ENCODE assay signal across 29 cellular contexts in genomic region chr14:81982056-81982455, GRCh38.
"Had no signal": no experiment of that assay in that cellular context is flagged by ENCODE, and none has a peak within 500 bp of the region (broad histone marks: within the 10 kb centered on the region; RNA-seq: fewer than 3 reads in every experiment).

No MANE protein-coding gene starts in this region.

- H3K36me3 ChIP-seq: ascending aorta, cardiac muscle cell had no signal

- ATAC-seq: activated CD8-positive, alpha-beta T cell treated with anti-CD3 and anti-CD28 coated beads for 36 hours; activated naive CD8-positive, alpha-beta T cell treated with anti-CD3 and anti-CD28 coated beads, Interleukin-2, amount 50 U/mL, for 24 hours; activated T-cell treated with anti-CD3 and anti-CD28 coated beads, Interleukin-2, amount 50 U/mL, for 4 hours; activated T-cell treated with anti-CD3 and anti-CD28 coated beads, Interleukin-2, amount 50 U/mL, for 72 hours; activated T-helper 17 cell treated with anti-CD3 and anti-CD28 coated beads, Interleukin-2, amount 50 U/mL, for 72 hours had no signal

- H3K4me3 ChIP-seq: ascending aorta, cardiac muscle cell had no signal

- H3K9me3 ChIP-seq: ascending aorta had no signal

- H3K27me3 ChIP-seq: ascending aorta, cardiac muscle cell had no signal

- DNase-seq: activated B cell treated with CpG ODN at 0.5 μM for 24 hours; activated CD4-positive, alpha-beta memory T cell treated with anti-CD3 and anti-CD28 coated beads for 36 hours; activated CD4-positive, alpha-beta T cell treated with anti-CD3 and anti-CD28 coated beads for 4 hours; activated CD4-positive, alpha-beta T cell treated with anti-CD3 and anti-CD28 coated beads, Interleukin-2, amount 10 ng/mL, durations not matched to agents 24 days and 14 days; activated CD4-positive, alpha-beta T cell treated with anti-CD3 and anti-CD28 coated beads, Interleukin-2, amount 50 U/mL, for 1 hour; activated CD4-positive, alpha-beta T cell treated with anti-CD3 and anti-CD28 coated beads, Interleukin-2, amount 50 U/mL, for 4 hours; activated CD4-positive, CD25-positive, alpha-beta regulatory T cell treated with anti-CD3 and anti-CD28 coated beads, Interleukin-2, amount 50 U/mL, for 72 hours; activated CD8-positive, alpha-beta memory T cell treated with anti-CD3 and anti-CD28 coated beads, Interleukin-2, amount 50 U/mL, for 4 hours; activated CD8-positive, alpha-beta T cell treated with anti-CD3 and anti-CD28 coated beads for 36 hours; activated effector memory CD4-positive, alpha-beta T cell treated with anti-CD3 and anti-CD28 coated beads, Interleukin-2, amount 50 U/mL, for 16 hours; activated naive CD4-positive, alpha-beta T cell treated with anti-CD3 and anti-CD28 coated beads, Interleukin-2, amount 10 ng/mL, durations not matched to agents 7 days and 5 days; activated naive CD4-positive, alpha-beta T cell treated with Interleukin-2 at 50 U/mL for 16 hours; activated naive CD8-positive, alpha-beta T cell treated with anti-CD3 and anti-CD28 coated beads, Interleukin-2, amount 10 ng/mL, durations not matched to agents 7 days and 5 days; activated naive CD8-positive, alpha-beta T cell treated with anti-CD3 and anti-CD28 coated beads, Interleukin-2, amount 50 U/mL, for 24 hours; activated T-cell treated with anti-CD3 and anti-CD28 coated beads for 4 hours; activated T-cell treated with anti-CD3 and anti-CD28 coated beads, Interleukin-2, amount 50 U/mL, for 1 hour; activated T-cell treated with anti-CD3 and anti-CD28 coated beads, Interleukin-2, amount 50 U/mL, for 4 hours; activated T-cell treated with anti-CD3 and anti-CD28 coated beads, Interleukin-2, amount 50 U/mL, for 72 hours; amygdala; anterior cingulate cortex; caudate nucleus; cerebellar nuclear complex; T-helper 1 cell; T-helper 2 cell; T-helper 9 cell had no signal

- H3K27ac ChIP-seq: ascending aorta, cardiac muscle cell, VCaP had no signal

- H3K4me1 ChIP-seq: ascending aorta had no signal
